2 cellular contexts compared by ENCODE assay signal in the genomic region with DNA sequence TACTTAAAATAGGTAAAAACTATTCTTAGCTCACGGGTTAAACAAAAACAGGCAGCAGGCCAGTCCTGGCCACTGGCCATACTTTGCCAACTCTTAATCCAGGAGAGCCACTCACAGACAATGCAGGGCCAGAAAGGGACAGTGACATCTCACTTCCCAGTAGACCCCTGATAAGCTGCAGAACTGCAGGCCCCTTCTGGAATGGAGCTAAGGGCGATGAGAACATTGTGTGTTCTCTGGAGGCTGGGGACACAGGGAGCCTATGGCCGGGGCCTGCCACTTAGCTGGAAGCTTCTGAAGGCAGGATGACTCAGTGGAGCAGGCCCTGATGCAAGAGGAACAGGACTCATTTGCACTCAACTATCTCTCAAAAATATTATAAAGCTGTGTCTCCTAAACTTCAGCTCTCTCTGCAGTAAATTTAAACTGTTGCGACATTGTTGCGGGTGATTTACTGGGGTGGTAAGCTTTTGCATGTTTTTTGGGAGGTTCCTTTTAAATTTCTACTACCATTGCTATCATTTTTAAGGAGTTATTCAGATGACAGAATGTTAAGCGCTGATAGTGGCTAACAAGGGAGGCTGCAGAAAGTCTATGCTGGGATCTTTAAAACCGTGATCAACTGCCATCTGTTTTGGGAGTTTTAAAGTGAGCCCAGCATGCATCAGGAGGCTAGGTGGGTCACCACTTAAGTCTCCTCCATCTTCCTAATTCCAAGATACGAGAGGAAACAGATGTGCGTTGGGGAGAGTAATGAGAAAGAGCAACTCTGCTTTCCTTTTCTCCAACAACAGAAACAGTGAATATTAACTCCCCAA.
TF ChIP-seq lines count a peak whose summit lies in the region.

No MANE protein-coding gene starts in this region.

TF ChIP-seq in IMR-90, 13 proteins besides CTCF, POLR2A, EP300 and RAD21:
- no peak for TF ChIP-seq NFE2L2 (IDR thresholded peaks at IDR 0.05; ENCODE audit: low read depth, low read length)
- peak; percentile 73 for TF ChIP-seq FOS (IDR thresholded peaks at IDR 0.05; ENCODE audit: low read depth, low read length)
- peak; percentile 96 for TF ChIP-seq CEBPB (IDR thresholded peaks at IDR 0.05; ENCODE audit: low read depth, low read length)
- TF ChIP-seq RCOR1 (IDR thresholded peaks at IDR 0.05; ENCODE audit: insufficient replicate concordance, low read length), result no peak
- TF ChIP-seq, protein P1, sequence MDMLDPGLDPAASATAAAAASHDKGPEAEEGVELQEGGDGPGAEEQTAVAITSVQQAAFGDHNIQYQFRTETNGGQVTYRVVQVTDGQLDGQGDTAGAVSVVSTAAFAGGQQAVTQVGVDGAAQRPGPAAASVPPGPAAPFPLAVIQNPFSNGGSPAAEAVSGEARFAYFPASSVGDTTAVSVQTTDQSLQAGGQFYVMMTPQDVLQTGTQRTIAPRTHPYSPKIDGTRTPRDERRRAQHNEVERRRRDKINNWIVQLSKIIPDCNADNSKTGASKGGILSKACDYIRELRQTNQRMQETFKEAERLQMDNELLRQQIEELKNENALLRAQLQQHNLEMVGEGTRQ (IDR thresholded peaks at IDR 0.05; ENCODE audit: low read depth, low read length), result no peak
- TF ChIP-seq, protein P2, sequence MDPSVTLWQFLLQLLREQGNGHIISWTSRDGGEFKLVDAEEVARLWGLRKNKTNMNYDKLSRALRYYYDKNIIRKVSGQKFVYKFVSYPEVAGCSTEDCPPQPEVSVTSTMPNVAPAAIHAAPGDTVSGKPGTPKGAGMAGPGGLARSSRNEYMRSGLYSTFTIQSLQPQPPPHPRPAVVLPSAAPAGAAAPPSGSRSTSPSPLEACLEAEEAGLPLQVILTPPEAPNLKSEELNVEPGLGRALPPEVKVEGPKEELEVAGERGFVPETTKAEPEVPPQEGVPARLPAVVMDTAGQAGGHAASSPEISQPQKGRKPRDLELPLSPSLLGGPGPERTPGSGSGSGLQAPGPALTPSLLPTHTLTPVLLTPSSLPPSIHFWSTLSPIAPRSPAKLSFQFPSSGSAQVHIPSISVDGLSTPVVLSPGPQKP (IDR thresholded peaks at IDR 0.05; ENCODE audit: borderline replicate concordance, low read depth, low read length), result no peak
- no peak for TF ChIP-seq RFX5 (IDR thresholded peaks at IDR 0.05; ENCODE audit: low read depth, low read length)
- TF ChIP-seq SMC3 (IDR thresholded peaks at IDR 0.05; ENCODE audit: low read depth, low read length), result no peak
- TF ChIP-seq MAFK (IDR thresholded peaks at IDR 0.05; ENCODE audit: low read depth, low read length), result no peak
- TF ChIP-seq BHLHE40 (IDR thresholded peaks at IDR 0.05; ENCODE audit: low read depth, low read length), result no peak

TF ChIP-seq in HepG2, 621 proteins besides CTCF, POLR2A, EP300 and RAD21:
- TF ChIP-seq, protein P3, sequence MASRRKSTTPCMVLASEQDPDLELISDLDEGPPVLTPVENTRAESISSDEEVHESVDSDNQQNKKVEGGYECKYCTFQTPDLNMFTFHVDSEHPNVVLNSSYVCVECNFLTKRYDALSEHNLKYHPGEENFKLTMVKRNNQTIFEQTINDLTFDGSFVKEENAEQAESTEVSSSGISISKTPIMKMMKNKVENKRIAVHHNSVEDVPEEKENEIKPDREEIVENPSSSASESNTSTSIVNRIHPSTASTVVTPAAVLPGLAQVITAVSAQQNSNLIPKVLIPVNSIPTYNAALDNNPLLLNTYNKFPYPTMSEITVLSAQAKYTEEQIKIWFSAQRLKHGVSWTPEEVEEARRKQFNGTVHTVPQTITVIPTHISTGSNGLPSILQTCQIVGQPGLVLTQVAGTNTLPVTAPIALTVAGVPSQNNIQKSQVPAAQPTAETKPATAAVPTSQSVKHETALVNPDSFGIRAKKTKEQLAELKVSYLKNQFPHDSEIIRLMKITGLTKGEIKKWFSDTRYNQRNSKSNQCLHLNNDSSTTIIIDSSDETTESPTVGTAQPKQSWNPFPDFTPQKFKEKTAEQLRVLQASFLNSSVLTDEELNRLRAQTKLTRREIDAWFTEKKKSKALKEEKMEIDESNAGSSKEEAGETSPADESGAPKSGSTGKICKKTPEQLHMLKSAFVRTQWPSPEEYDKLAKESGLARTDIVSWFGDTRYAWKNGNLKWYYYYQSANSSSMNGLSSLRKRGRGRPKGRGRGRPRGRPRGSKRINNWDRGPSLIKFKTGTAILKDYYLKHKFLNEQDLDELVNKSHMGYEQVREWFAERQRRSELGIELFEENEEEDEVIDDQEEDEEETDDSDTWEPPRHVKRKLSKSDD (CRISPR knock-in tag; IDR thresholded peaks at IDR 0.05; ENCODE audit: low read depth), result no peak
- TF ChIP-seq GPN1 (CRISPR knock-in tag; IDR thresholded peaks at IDR 0.05; ENCODE audit: borderline replicate concordance) (no peak), ZNF33A (CRISPR knock-in tag; IDR thresholded peaks at IDR 0.05; ENCODE audit: borderline replicate concordance) (no peak), ZNF7 (CRISPR knock-in tag; IDR thresholded peaks at IDR 0.05) (no peak), NCOA5 (CRISPR knock-in tag; IDR thresholded peaks at IDR 0.05) (no peak), ZNF709 (CRISPR knock-in tag; IDR thresholded peaks at IDR 0.05) (no peak), CEBPB (IDR thresholded peaks at IDR 0.05; ENCODE audit: borderline replicate concordance, low read depth, low read length) (peak; percentile 35; the same call in 1 of the 2 replicates)
